Comparison of ENCODE assay signal across 1 cellular context in the genomic region with DNA sequence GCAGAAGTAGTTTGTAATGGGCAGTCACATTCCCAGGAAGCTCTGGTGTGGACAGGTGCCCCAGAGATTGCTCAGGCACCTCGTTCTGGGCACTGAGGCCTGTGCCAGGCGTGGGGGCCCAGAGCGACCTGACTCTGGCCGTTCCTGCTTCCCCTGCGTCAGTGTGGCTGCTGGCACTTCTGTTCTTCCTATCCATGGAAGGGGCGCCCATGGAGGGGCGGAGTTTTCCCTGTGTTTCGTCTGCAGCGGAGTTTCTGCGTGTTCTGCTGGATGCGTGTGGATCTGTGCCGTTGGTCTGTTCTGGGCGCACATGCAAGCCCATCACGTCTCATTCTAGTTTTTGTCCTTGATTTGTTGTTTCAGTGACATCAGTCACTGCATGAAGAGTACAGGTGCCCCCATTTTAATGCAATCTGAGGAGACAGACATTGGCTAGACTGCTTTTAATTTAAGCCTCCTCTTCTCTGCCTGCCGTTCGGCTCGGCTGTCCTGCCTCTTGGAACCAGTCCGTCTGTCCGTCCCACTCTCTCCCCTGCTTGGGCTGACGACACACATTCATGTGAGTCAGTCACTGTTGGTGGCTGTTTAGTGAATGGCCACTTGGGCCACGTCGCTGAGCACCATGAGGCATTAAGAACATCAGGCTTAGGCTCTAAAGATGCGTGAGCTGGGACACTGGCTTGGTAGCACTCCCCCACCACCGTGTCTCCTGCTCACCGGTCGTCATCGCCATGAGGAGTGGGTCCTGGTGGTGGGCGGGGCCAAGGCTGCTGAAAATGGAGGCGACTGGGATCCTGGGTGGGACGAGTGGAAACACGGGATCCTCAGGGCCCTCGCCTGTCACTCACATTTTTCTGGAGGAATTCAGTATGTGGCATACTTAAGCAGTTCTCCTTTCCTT.
TF ChIP-seq lines count a peak whose summit lies in the region.

No MANE protein-coding gene starts in this region.

TF ChIP-seq in IMR-90, 13 proteins besides CTCF, POLR2A, EP300 and RAD21:
- TF ChIP-seq, protein P1, sequence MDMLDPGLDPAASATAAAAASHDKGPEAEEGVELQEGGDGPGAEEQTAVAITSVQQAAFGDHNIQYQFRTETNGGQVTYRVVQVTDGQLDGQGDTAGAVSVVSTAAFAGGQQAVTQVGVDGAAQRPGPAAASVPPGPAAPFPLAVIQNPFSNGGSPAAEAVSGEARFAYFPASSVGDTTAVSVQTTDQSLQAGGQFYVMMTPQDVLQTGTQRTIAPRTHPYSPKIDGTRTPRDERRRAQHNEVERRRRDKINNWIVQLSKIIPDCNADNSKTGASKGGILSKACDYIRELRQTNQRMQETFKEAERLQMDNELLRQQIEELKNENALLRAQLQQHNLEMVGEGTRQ (IDR thresholded peaks at IDR 0.05; ENCODE audit: low read depth, low read length), result no peak
- TF ChIP-seq, protein P2, sequence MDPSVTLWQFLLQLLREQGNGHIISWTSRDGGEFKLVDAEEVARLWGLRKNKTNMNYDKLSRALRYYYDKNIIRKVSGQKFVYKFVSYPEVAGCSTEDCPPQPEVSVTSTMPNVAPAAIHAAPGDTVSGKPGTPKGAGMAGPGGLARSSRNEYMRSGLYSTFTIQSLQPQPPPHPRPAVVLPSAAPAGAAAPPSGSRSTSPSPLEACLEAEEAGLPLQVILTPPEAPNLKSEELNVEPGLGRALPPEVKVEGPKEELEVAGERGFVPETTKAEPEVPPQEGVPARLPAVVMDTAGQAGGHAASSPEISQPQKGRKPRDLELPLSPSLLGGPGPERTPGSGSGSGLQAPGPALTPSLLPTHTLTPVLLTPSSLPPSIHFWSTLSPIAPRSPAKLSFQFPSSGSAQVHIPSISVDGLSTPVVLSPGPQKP (IDR thresholded peaks at IDR 0.05; ENCODE audit: borderline replicate concordance, low read depth, low read length), result no peak
- TF ChIP-seq MAFK (IDR thresholded peaks at IDR 0.05; ENCODE audit: low read depth, low read length) (no peak), NFE2L2 (IDR thresholded peaks at IDR 0.05; ENCODE audit: low read depth, low read length) (no peak), FOS (IDR thresholded peaks at IDR 0.05; ENCODE audit: low read depth, low read length) (no peak), BHLHE40 (IDR thresholded peaks at IDR 0.05; ENCODE audit: low read depth, low read length) (no peak), MXI1 (IDR thresholded peaks at IDR 0.05; ENCODE audit: borderline replicate concordance, low read depth, low read length) (no peak), SMC3 (IDR thresholded peaks at IDR 0.05; ENCODE audit: low read depth, low read length) (no peak), MAZ (IDR thresholded peaks at IDR 0.05; ENCODE audit: borderline replicate concordance, low read depth, low read length) (no peak), RFX5 (IDR thresholded peaks at IDR 0.05; ENCODE audit: low read depth, low read length) (no peak), CEBPB (IDR thresholded peaks at IDR 0.05; ENCODE audit: low read depth, low read length) (no peak), CHD1 (IDR thresholded peaks at IDR 0.05; ENCODE audit: low read depth, low read length) (no peak), RCOR1 (IDR thresholded peaks at IDR 0.05; ENCODE audit: insufficient replicate concordance, low read length) (no peak)
